ENCODE assay signal across 8 cellular contexts in the genomic region with DNA sequence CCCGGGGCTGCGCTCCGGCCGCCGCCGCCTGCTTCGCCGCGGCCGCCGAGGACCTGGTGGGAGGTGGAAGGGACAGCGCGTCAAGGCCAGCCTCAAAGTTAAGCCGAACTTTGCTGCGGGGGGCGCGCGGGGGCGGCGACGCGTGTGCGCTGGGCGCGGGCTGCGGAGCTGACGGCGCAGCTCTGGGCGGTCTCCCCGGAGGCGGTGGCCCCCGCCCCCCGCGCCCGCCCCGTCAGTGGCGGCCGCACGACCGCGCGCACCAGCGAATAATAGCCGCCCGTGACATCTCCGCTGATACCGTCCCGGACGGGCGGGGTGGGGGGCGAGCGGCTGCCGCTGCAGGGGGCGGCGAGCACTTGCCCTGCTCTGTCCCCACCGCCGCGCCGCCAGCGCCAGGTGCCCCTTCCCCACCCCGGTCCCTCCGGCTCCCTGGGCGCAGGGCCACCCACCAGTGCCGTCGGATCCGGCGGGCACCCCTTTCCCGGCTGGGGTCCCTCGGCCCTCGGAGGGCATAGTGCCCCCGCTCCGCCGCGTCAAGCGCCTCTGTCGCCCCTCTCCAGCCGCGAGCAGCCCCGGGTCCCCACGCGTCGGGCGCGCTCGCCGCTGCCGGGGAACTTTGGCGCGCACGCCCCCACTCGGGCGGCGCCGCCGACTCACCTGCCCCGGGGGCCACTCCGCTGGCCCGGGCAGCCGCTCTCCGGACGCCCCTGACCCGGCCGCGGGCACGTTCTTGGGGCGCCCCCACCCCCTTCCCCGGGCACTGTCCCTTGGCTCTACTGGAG. TPM values are rescaled to one million over a fixed set of nuclear protein-coding genes. Genes with fewer than 3 reads are reported as not detected.
DNase-seq lines count a peak whose midpoint lies in the region; ATAC-seq and TF ChIP-seq lines count a peak whose summit lies in the region.

No MANE protein-coding gene starts in this region.

- H3K4me2 ChIP-seq in mammary epithelial cell (ENCODE audit: insufficient read depth, low read depth, low read length) (peak overlapping the region; percentile 81), mesendoderm (ENCODE audit: low read length) (peak overlapping the region; percentile 52)

- TF ChIP-seq POLR2A in GM18951 (IDR thresholded peaks at IDR 0.05; ENCODE audit: extremely low read depth, insufficient read depth, insufficient read length) = peak; percentile 40

- no peak for DNase-seq in NT2/D1 (ENCODE audit: low read depth, low spot score)
- DNase-seq in mammary epithelial cell = no peak
- no peak for DNase-seq in mesendoderm
- no peak for DNase-seq in posterior vena cava (ENCODE audit: low spot score)

- H3K4ac ChIP-seq in mesendoderm (ENCODE audit: low read depth, low read length) = no peak overlapping the region

- H3K4me1 ChIP-seq in NT2/D1 (ENCODE audit: insufficient read depth, insufficient read length) (peaks cover 29% of the 10 kb centered on the region), mammary epithelial cell (ENCODE audit: insufficient read depth, low read length) (no peaks in the 10 kb centered on the region), mesendoderm (ENCODE audit: control insufficient read depth, low read depth, low read length) (no peaks in the 10 kb centered on the region)

- intact Hi-C loops in mammary epithelial cell (cut with micrococcal nuclease) (no loop called here), posterior vena cava (cut with DNase I) (no loop called here)

- H2BK5ac ChIP-seq in mesendoderm (ENCODE audit: low read length) = no peak overlapping the region

- peak overlapping the region; percentile 49 for H3K56ac ChIP-seq in mesendoderm (ENCODE audit: low read length)

- no TSS peak for BruUV-seq in mammary epithelial cell (replicated peaks; lab: Mats Ljungman, UMichigan)

- no peak for ATAC-seq in GM21723 (IDR thresholded peaks at IDR 0.05; ENCODE audit: unreplicated experiment)
- no peak for ATAC-seq in GM19023 (IDR thresholded peaks at IDR 0.05; ENCODE audit: unreplicated experiment)
- no peak for ATAC-seq in GM19351 (IDR thresholded peaks at IDR 0.05; ENCODE audit: unreplicated experiment)

- H3K79me2 ChIP-seq in mammary epithelial cell (ENCODE audit: insufficient read depth, low read length) (no peaks in the 10 kb centered on the region), mesendoderm (ENCODE audit: control insufficient read depth, insufficient read depth, low read length) (no peaks in the 10 kb centered on the region)

- TF ChIP-seq CTCF in mammary epithelial cell (conservative IDR thresholded peaks at IDR 0.05 in 1 of 2, IDR thresholded peaks at IDR 0.05 in 1 of 2; ENCODE audit: extremely low read depth in 1 of 2, insufficient read depth in 1 of 2, low read depth in 1 of 2, low read length in 2 of 2) = no peak

- peak overlapping the region; percentile 9 for H3K18ac ChIP-seq in mesendoderm (ENCODE audit: low read length)

- in situ Hi-C loops in GM18951 (cut with MboI; ENCODE audit: low sequenced_read_pairs, unreplicated experiment) = no loop called here
- in situ Hi-C loops in mammary epithelial cell (cut with MboI; ENCODE audit: low sequenced_read_pairs in 2 of 2) = no loop called here

- H3K27ac ChIP-seq in mammary epithelial cell (ENCODE audit: insufficient read depth, low read depth, low read length) (no peak overlapping the region), mesendoderm (ENCODE audit: low read depth, low read length) (no peak overlapping the region)

- H3K9me3 ChIP-seq in NT2/D1 (ENCODE audit: insufficient read depth, low read length) (no peaks in the 10 kb centered on the region), mammary epithelial cell (replicated peaks; ENCODE audit: insufficient read depth, low read length) (no peaks in the 10 kb centered on the region)

- no peak overlapping the region for H2AK5ac ChIP-seq in mesendoderm (ENCODE audit: low read length)

- peak overlapping the region; percentile 67 for H2AFZ ChIP-seq in mammary epithelial cell (ENCODE audit: low read depth, low read length)

- H4K20me1 ChIP-seq in mammary epithelial cell (ENCODE audit: insufficient read depth, low read length) = no peaks in the 10 kb centered on the region

- H4K5ac ChIP-seq in mesendoderm (ENCODE audit: low read length) = no peak overlapping the region

- no peak overlapping the region for H2BK120ac ChIP-seq in mesendoderm (ENCODE audit: low read depth, low read length)

- 80% methylated on average over 1 of the region's 107 CpGs for WGBS in mammary epithelial cell (ENCODE audit: low coverage, missing lambda C conversion rate)
- WGBS in mesendoderm (ENCODE audit: extremely low coverage, insufficient coverage, low lambda C conversion rate) = no CpG with 5 or more reads among the region's 107 CpGs

- no peaks in the 10 kb centered on the region for H3K36me3 ChIP-seq in NT2/D1 (ENCODE audit: insufficient read depth, insufficient read length, low read length)
- no peaks in the 10 kb centered on the region for H3K36me3 ChIP-seq in mammary epithelial cell (ENCODE audit: insufficient read depth, low read length)
- no peaks in the 10 kb centered on the region for H3K36me3 ChIP-seq in mesendoderm (ENCODE audit: control insufficient read depth, insufficient read depth, low read length)

- H3K9ac ChIP-seq in NT2/D1 (ENCODE audit: insufficient read length, low read depth) (peak overlapping the region; percentile 78), mammary epithelial cell (ENCODE audit: insufficient read depth, low read length) (no peak overlapping the region), mesendoderm (ENCODE audit: low read length) (peak overlapping the region; percentile 49)

- no peak overlapping the region for H3K23ac ChIP-seq in mesendoderm (ENCODE audit: low read length)

- H3K79me1 ChIP-seq in mesendoderm (ENCODE audit: low read length) = no peaks in the 10 kb centered on the region

- peaks cover 27% of the 10 kb centered on the region for H3K27me3 ChIP-seq in NT2/D1 (ENCODE audit: insufficient read depth, insufficient read length)
- H3K27me3 ChIP-seq in mammary epithelial cell (ENCODE audit: insufficient read depth, low read length) = peaks cover 14% of the 10 kb centered on the region
- H3K27me3 ChIP-seq in mesendoderm (ENCODE audit: insufficient read depth, low read length, poor library complexity) = peaks cover 6% of the 10 kb centered on the region

- dilution Hi-C loops in mammary epithelial cell (cut with HindIII; ENCODE audit: low sequenced_read_pairs) = no loop called here

- H4K8ac ChIP-seq in mesendoderm (ENCODE audit: low read depth, low read length) = no peak overlapping the region

- H2BK15ac ChIP-seq in mesendoderm (replicated peaks; ENCODE audit: low read depth) = no peak overlapping the region

- H3K4me3 ChIP-seq in NT2/D1 (ENCODE audit: insufficient read length, low read depth) = peak overlapping the region; percentile 53
- peak overlapping the region; percentile 30 to 52 (median 47) for H3K4me3 ChIP-seq in mammary epithelial cell (replicated peaks in 1 of 3; ENCODE audit: insufficient read depth in 1 of 3, low read depth in 2 of 3, low read length in 3 of 3)
- H3K4me3 ChIP-seq in mesendoderm (ENCODE audit: low read length) = no peak overlapping the region

- CTCF ChIA-PET in mammary epithelial cell (lab: Charles Lee; ENCODE audit: low non-redundant PET) = no interaction called here

RNA-seq across cellular contexts. Expression of gene FAM78A, which starts 0.8 kb away (rescaled TPM):
- total RNA-seq in mammary epithelial cell = under 1 TPM; 0.42 to 0.67 TPM
- polyA plus RNA-seq in mammary epithelial cell = 0.52 TPM
- polyA minus RNA-seq in mammary epithelial cell = 0.47 TPM
- 0.32 TPM for polyA plus RNA-seq in mesendoderm (2013, experiment 1 of 2)
- 0.28 TPM for polyA plus RNA-seq in mesendoderm (2013, experiment 2 of 2)
- 1 to 10 TPM; 3.0 to 4.1 TPM for total RNA-seq in posterior vena cava

RNA-seq across cellular contexts. Expression of gene PLPP7, which starts 12.4 kb away (rescaled TPM):
- under 1 TPM in 1 of 2 donors, not detected in 1; 0.50 TPM for total RNA-seq in mammary epithelial cell
- not detected for polyA plus RNA-seq in mammary epithelial cell
- not detected for polyA minus RNA-seq in mammary epithelial cell
- polyA plus RNA-seq in mesendoderm (2013, experiment 1 of 2) = 0.56 TPM
- polyA plus RNA-seq in mesendoderm (2013, experiment 2 of 2) = 0.62 TPM
- total RNA-seq in posterior vena cava = 1 to 10 TPM; 8.9 to 9.8 TPM

Comparison
In these comparisons a context has a peak if more than half of its experiments do, and no peak if none do; other contexts are left out.
1. RNA of gene PLPP7, which starts 12.4 kb away (total RNA-seq): 8.9 to 9.8 TPM in posterior vena cava; 0.50 TPM in mammary epithelial cell; every median in the first group is over 4 times any median in the second.